ENCODE assay signal across 38 cellular contexts in genomic region chr1:204660509-204660908, GRCh38. TPM values are rescaled to one million over a fixed set of nuclear protein-coding genes. Genes with fewer than 3 reads are reported as not detected.
DNase-seq lines count a peak whose midpoint lies in the region; ATAC-seq, FAIRE-seq and TF ChIP-seq lines count a peak whose summit lies in the region.
"Had no signal": no experiment of that assay in that cellular context is flagged by ENCODE, and none has a peak within 500 bp of the region (broad histone marks: within the 10 kb centered on the region; RNA-seq: fewer than 3 reads in every experiment).

No MANE protein-coding gene starts in this region.

- 23% methylated on average over 3 of the region's 3 CpGs for WGBS in SK-N-SH (ENCODE audit: low lambda C conversion rate)

- no peaks in the 10 kb centered on the region for H3K36me3 ChIP-seq in SK-N-SH (replicated peaks in 1 of 2; ENCODE audit: control insufficient read depth in 1 of 2, insufficient read depth in 2 of 2, low read length in 1 of 2)
- no peaks in the 10 kb centered on the region for H3K36me3 ChIP-seq in colonic mucosa
- H3K36me3 ChIP-seq: breast epithelium, lower lobe of right lung, pancreas, Peyer's patch, uterus had no signal

- POLR2A ChIA-PET in SK-N-SH (lab: Yijun Ruan, JAX) = no interaction called here

- H3K9me3 ChIP-seq in SK-N-SH (no peaks in the 10 kb centered on the region), colonic mucosa (no peaks in the 10 kb centered on the region)
- H3K9me3 ChIP-seq: breast epithelium, lower lobe of right lung, pancreas, Peyer's patch, testis, uterus had no signal

- ATAC-seq in omental fat pad (ENCODE audit: low FRiP score) (peak; percentile 83), HG02610 (IDR thresholded peaks at IDR 0.05; ENCODE audit: unreplicated experiment) (no peak), GM21447 (IDR thresholded peaks at IDR 0.05; ENCODE audit: unreplicated experiment) (no peak)
- ATAC-seq: activated T-helper 17 cell treated with anti-CD3 and anti-CD28 coated beads, Interleukin-2, amount 50 U/mL, for 72 hours; HCT116; stimulated activated naive CD8-positive, alpha-beta T cell treated with anti-CD3 and anti-CD28 coated beads, Interleukin-15, Interleukin-2, amounts not matched to agents 100 U/mL and 50 U/mL, for 24 hours had no signal

- no peaks in the 10 kb centered on the region for H3K79me2 ChIP-seq in SK-N-SH (ENCODE audit: insufficient read depth)

- H3F3A ChIP-seq in SK-N-SH (replicated peaks; ENCODE audit: insufficient read depth) = no peaks in the 10 kb centered on the region

- no peak overlapping the region for H3K4me2 ChIP-seq in SK-N-SH

- no peak overlapping the region for H2AFZ ChIP-seq in SK-N-SH (ENCODE audit: low read depth)

- TF ChIP-seq EP300 in SK-N-SH (IDR thresholded peaks at IDR 0.05; ENCODE audit: borderline replicate concordance in 1 of 2, low read depth in 1 of 2, low read length in 1 of 2) = peak in 1 of 2 experiments; percentile 54; a peak in 1 of 4 replicates

- H3K27me3 ChIP-seq in SK-N-SH (ENCODE audit: insufficient read depth) (peaks cover 8% of the 10 kb centered on the region; the same call in 1 of the 2 replicates), colonic mucosa (no peaks in the 10 kb centered on the region)
- H3K27me3 ChIP-seq: breast epithelium, pancreas, Peyer's patch, testis, uterus had no signal

- H3K4me1 ChIP-seq in SK-N-SH (ENCODE audit: control insufficient read depth in 1 of 2, insufficient read depth in 2 of 2, low read depth in 1 of 2, low read length in 1 of 2) (peaks cover 0 to 5% of the 10 kb centered on the region in 2 experiments; a peak in 1 of 4 replicates), colonic mucosa (no peaks in the 10 kb centered on the region)
- H3K4me1 ChIP-seq: breast epithelium, lower lobe of right lung, pancreas, Peyer's patch, testis, uterus had no signal

- DNase-seq in EH (ENCODE audit: low read depth) = peak; percentile 21
- DNase-seq in SK-N-SH = peak; percentile 45
- peak; percentile 15 for DNase-seq in fibroblast of gingiva (ENCODE audit: low read depth)
- DNase-seq in omental fat pad (ENCODE audit: low spot score) = no peak
- no peak for DNase-seq in RCC 7860 (ENCODE audit: low spot score)
- DNase-seq in colonic mucosa = no peak
- DNase-seq: activated CD4-positive, alpha-beta T cell treated with anti-CD3 and anti-CD28 coated beads for 4 hours; activated naive CD4-positive, alpha-beta T cell treated with anti-CD3 and anti-CD28 coated beads, Interleukin-2, amount 10 ng/mL, durations not matched to agents 7 days and 5 days; amygdala; CD8-positive, alpha-beta memory T cell; effector memory CD4-positive, alpha-beta T cell; EL; kidney glomerular epithelial cell; lower lobe of right lung; NCI-H446 treated with DMSO at 0.1 percent for 48 hours; NCI-H82; nephron progenitor cell; Peyer's patch; SHP77 treated with DMSO at 0.1 percent for 48 hours; stimulated activated CD4-positive, alpha-beta T cell treated with anti-CD3 and anti-CD28 coated beads, Interleukin-1b, Interleukin-23, amount 100 ng/mL, for 48 hours; stimulated activated naive CD8-positive, alpha-beta T cell treated with anti-CD3 and anti-CD28 coated beads, Interleukin-15, Interleukin-2, amounts not matched to agents 100 U/mL and 50 U/mL, for 24 hours; T1000; testis; uterus; WERI-Rb-1 had no signal

- H3K9ac ChIP-seq in SK-N-SH = no peak overlapping the region
- no peak overlapping the region for H3K9ac ChIP-seq in colonic mucosa (ENCODE audit: low read depth in 2 of 2, low read length in 2 of 2)

- no peak for FAIRE-seq in RCC 7860 (lab: Jason Lieb, UNC)
- FAIRE-seq: colon, frontal cortex, GM12891, pancreas had no signal

- TF ChIP-seq RAD21 in SK-N-SH (IDR thresholded peaks at IDR 0.05; ENCODE audit: low read length) = no peak

- H4K20me1 ChIP-seq in SK-N-SH (ENCODE audit: insufficient read depth) = no peaks in the 10 kb centered on the region

- CTCF ChIA-PET in SK-N-SH (lab: Yijun Ruan, JAX) = interaction anchor here (0.9 to 1.5 kb wide), 4 partner anchors 16 to 95 kb away, joined by 3 to 6 read pairs (median 4); no protein-coding TSS in a partner anchor

- H3K4me3 ChIP-seq in SK-N-SH (ENCODE audit: low read depth in 2 of 2, low read length in 1 of 2) (no peak overlapping the region), colonic mucosa (no peak overlapping the region)
- H3K4me3 ChIP-seq: breast epithelium, lower lobe of right lung, pancreas, Peyer's patch, testis, uterus had no signal

- H3K9me2 ChIP-seq in SK-N-SH = no peaks in the 10 kb centered on the region

- TF ChIP-seq CTCF in SK-N-SH (IDR thresholded peaks at IDR 0.05) = no peak
- TF ChIP-seq CTCF in omental fat pad (IDR thresholded peaks at IDR 0.05) = no peak
- TF ChIP-seq CTCF in colonic mucosa (IDR thresholded peaks at IDR 0.05) = no peak

- intact Hi-C loops in colonic mucosa (cut with DNase I) = no loop called here

- H3K27ac ChIP-seq in SK-N-SH (ENCODE audit: low read depth in 2 of 2, low read length in 1 of 2) = no peak overlapping the region
- H3K27ac ChIP-seq in colonic mucosa = no peak overlapping the region
- H3K27ac ChIP-seq: breast epithelium, lower lobe of right lung, pancreas, Peyer's patch, testis, uterus, WERI-Rb-1 had no signal

TF ChIP-seq in SK-N-SH, 30 proteins besides CTCF, POLR2A, EP300 and RAD21:
- TF ChIP-seq RFX5 (IDR thresholded peaks at IDR 0.05; ENCODE audit: low read length) = no peak
- peak; percentile 59; the same call in 1 of the 2 replicates for TF ChIP-seq RCOR1 (IDR thresholded peaks at IDR 0.05; ENCODE audit: low read length)
- TF ChIP-seq FOXM1 (IDR thresholded peaks at IDR 0.05; ENCODE audit: low read depth) = no peak
- TF ChIP-seq GATA2 (CRISPR knock-in tag; IDR thresholded peaks at IDR 0.05) = peak; percentile 30; the same call in 1 of the 2 replicates

RNA-seq across cellular contexts. Expression of gene LRRN2, which starts 25.0 kb away (rescaled TPM):
- polyA plus RNA-seq in SK-N-SH (2012; rRNA removed) = not detected in 2 replicates
- not detected in 2 replicates for polyA plus RNA-seq in SK-N-SH (2012; cell fraction: cytosol; rRNA removed)
- polyA plus RNA-seq in SK-N-SH (2012; cell fraction: nucleus; rRNA removed) = not detected in 2 replicates
- total RNA-seq in omental fat pad (1 to 10 TPM; 1.8 to 6.4 (median 4.1) TPM), colonic mucosa (10 to 100 TPM; 13.1 to 13.9 TPM)
- total RNA-seq: A673; activated T-helper 17 cell treated with anti-CD3 and anti-CD28 coated beads, Interleukin-2, amount 50 U/mL, for 72 hours; CD8-positive, alpha-beta memory T cell; mononuclear cell had no signal
- polyA plus RNA-seq: BJ; CD8-positive, alpha-beta memory T cell; IgD-negative memory B cell had no signal

Comparison
In these comparisons a context has a peak if more than half of its experiments do, and no peak if none do; other contexts are left out.
1. DNase-seq: peak in EH (single experiment), SK-N-SH (single experiment) and fibroblast of gingiva (single experiment); none in omental fat pad (single experiment), RCC 7860 (single experiment) and colonic mucosa (single experiment).